In genomic region chr1:31421404-31422040, GRCh38 we compare ENCODE assay signal across 1 cellular context.
TF ChIP-seq lines count a peak whose summit lies in the region.

No MANE protein-coding gene starts in this region.

TF ChIP-seq in HCT116, 20 proteins besides CTCF, POLR2A, EP300 and RAD21 (continued from another document):
- TF ChIP-seq REST (IDR thresholded peaks at IDR 0.05; ENCODE audit: low read depth) = no peak
- TF ChIP-seq ZFX (IDR thresholded peaks at IDR 0.05) = no peak
